In the genomic region with DNA sequence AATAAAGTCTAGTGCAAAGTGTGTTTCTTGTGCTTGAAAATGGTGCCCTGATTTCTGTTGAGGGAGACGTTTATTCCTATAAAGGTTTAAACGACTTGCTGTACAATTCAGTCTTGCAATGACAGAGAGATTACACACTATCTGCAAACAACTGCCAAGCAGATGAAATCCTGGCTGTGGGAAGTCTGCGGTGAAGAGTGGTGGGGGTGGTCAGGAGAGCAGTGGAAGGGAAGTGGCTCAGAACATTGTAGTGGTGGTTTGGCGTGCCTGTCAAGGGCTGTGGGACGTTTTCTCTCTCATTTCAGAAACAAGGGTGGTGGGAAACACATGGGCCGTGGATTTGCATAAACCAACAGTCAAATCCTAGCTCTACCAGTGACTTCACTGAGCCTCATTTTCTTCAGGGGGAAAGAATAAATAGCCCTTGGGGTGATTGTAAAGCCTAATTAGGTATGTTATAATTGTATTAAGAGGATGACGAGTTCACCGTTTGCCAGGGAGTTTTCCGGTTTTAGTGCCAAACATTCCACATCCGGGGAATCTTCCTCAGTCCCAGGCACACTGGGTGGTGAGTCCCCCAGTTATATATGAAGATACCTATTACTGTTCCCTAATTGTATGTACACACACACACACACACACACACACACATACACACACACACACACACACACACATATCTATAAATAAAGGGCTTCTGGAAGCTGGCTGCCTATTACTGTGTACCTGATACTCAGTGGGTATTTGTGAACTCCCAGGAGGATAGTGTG, we compare ENCODE assay signal across 8 cellular contexts.
A peak's percentile ranks its signal among the peaks of the same experiment; 100 is the strongest.
DNase-seq lines count a peak whose midpoint lies in the region; ATAC-seq lines count a peak whose summit lies in the region.

No MANE protein-coding gene starts in this region.

- DNase-seq in NCI-H2081 (lab: John Stamatoyannopoulos, UW) (peak; percentile 29 to 57), NCI-H2081 treated with DMSO at 0.1 percent for 48 hours (lab: John Stamatoyannopoulos, UW) (no peak), NCI-H1048 (lab: John Stamatoyannopoulos, UW) (peak; percentile 76), non-pigmented ciliary epithelial cell (ENCODE audit: low read depth) (peak; percentile 93), SW 1271 (lab: John Stamatoyannopoulos, UW) (no peak)
- peak; percentile 33 to 62 for DNase-seq in activated CD4-positive, alpha-beta T cell treated with anti-CD3 and anti-CD28 coated beads, Interleukin-2, amount 50 U/mL, for 24 hours (ENCODE audit: low read depth in 1 of 2, low spot score in 1 of 2)

- H3K4me1 ChIP-seq in esophagus (ENCODE audit: control insufficient read depth in 2 of 2, insufficient read depth in 2 of 2, low read length in 1 of 2): peaks cover 13 to 20% of the 10 kb centered on the region in 2 donors

- H3K4me3 ChIP-seq in esophagus (ENCODE audit: low read depth in 1 of 2, low read length in 2 of 2): no peak overlapping the region

- H3K36me3 ChIP-seq in esophagus (ENCODE audit: control insufficient read depth in 2 of 2, insufficient read depth in 2 of 2, low read length in 1 of 2): no peaks in the 10 kb centered on the region

- no peaks in the 10 kb centered on the region for H3K9me3 ChIP-seq in esophagus (ENCODE audit: control insufficient read depth in 2 of 2, insufficient read depth in 1 of 2, low read depth in 1 of 2, low read length in 1 of 2)

- ATAC-seq in HG02588 (IDR thresholded peaks at IDR 0.05; ENCODE audit: unreplicated experiment): peak; percentile 68

- 12 to 14% methylated on average over 10 of the region's 10 CpGs for WGBS in esophagus, 2 donors

- no peaks in the 10 kb centered on the region for H3K27me3 ChIP-seq in esophagus (ENCODE audit: control insufficient read depth in 1 of 2, insufficient read depth in 2 of 2, low read length in 2 of 2)

- H3K27ac ChIP-seq in esophagus (ENCODE audit: low read depth in 2 of 2, low read length in 1 of 2): peak overlapping the region; percentile 42 to 76

Comparison
In these comparisons a context has a peak if more than half of its experiments do, and no peak if none do; other contexts are left out.
1. DNase-seq: peak in NCI-H2081 (2 of 2), NCI-H1048 (single experiment), activated CD4-positive, alpha-beta T cell treated with anti-CD3 and anti-CD28 coated beads, Interleukin-2, amount 50 U/mL, for 24 hours (2 of 2) and non-pigmented ciliary epithelial cell (single experiment); none in NCI-H2081 treated with DMSO at 0.1 percent for 48 hours (single experiment) and SW 1271 (0 of 2).